Comparison of ENCODE assay signal across 8 cellular contexts in the genomic region with DNA sequence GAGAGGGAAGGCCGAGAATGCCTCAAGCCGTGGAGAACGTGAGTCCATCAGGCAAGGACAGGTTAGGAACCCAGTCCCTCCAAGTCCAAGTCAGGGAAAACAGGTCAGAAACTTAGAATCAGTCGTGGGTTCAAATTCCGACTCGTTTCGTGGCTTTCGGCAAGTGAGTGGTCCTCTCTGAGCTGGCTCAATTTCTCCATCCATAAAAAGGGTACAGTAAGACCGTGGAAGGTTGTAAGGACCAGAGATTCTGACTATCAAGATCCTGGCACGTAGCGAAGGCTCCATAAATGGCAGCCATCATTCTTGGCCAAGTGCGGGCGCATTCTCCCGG. TPM values are rescaled to one million over a fixed set of nuclear protein-coding genes. Genes with fewer than 3 reads are reported as not detected.
A peak's percentile ranks its signal among the peaks of the same experiment; 100 is the strongest.
DNase-seq lines count a peak whose midpoint lies in the region; ATAC-seq and TF ChIP-seq lines count a peak whose summit lies in the region.

No MANE protein-coding gene starts in this region.

- no peaks in the 10 kb centered on the region for H3K4me1 ChIP-seq in RWPE2 (ENCODE audit: insufficient read depth, poor library complexity, severe bottlenecking)
- H3K4me1 ChIP-seq in esophagus squamous epithelium = peaks cover 6 to 26% (median 19%) of the 10 kb centered on the region in 3 donors
- H3K4me1 ChIP-seq in psoas muscle = peaks cover 14% of the 10 kb centered on the region

- DNase-seq in GM10266 (ENCODE audit: extremely low spot score) (peak; percentile 23), RWPE2 (ENCODE audit: low spot score) (no peak), esophagus squamous epithelium (lab: John Stamatoyannopoulos, UW) (no peak), psoas muscle (no peak), SKM-1 treated with dmso at 0.1 percent for 144 hours (lab: John Stamatoyannopoulos, UW; ENCODE audit: unreplicated experiment) (no peak), NCI-H2227 treated with DMSO at 0.1 percent for 48 hours (lab: John Stamatoyannopoulos, UW) (no peak)
- no peak for DNase-seq in effector CD4-positive, alpha-beta T cell

- H3K4me3 ChIP-seq in RWPE2 (ENCODE audit: severe bottlenecking) = peak overlapping the region; percentile 49
- H3K4me3 ChIP-seq in esophagus squamous epithelium = peak overlapping the region; percentile 41 to 66 (median 61)
- peak overlapping the region; percentile 74 for H3K4me3 ChIP-seq in psoas muscle

- no peak for TF ChIP-seq CTCF in GM10266 (IDR thresholded peaks at IDR 0.05; ENCODE audit: control insufficient read depth, insufficient read depth, low read depth, missing control alignments)
- TF ChIP-seq CTCF in RWPE2 (IDR thresholded peaks at IDR 0.05; ENCODE audit: poor library complexity, severe bottlenecking) = no peak
- TF ChIP-seq CTCF in esophagus squamous epithelium (IDR thresholded peaks at IDR 0.05) = no peak
- TF ChIP-seq CTCF in psoas muscle (IDR thresholded peaks at IDR 0.05) = no peak

- no peak for ATAC-seq in RWPE2 (ENCODE audit: low read depth)
- ATAC-seq in psoas muscle = no peak
- no peak for ATAC-seq in HG03342 (IDR thresholded peaks at IDR 0.05; ENCODE audit: unreplicated experiment)

- no peak overlapping the region for H3K27ac ChIP-seq in RWPE2 (ENCODE audit: poor library complexity, severe bottlenecking)
- no peak overlapping the region for H3K27ac ChIP-seq in esophagus squamous epithelium
- H3K27ac ChIP-seq in psoas muscle = no peak overlapping the region

- H3K36me3 ChIP-seq in RWPE2 (ENCODE audit: low read depth) (no peaks in the 10 kb centered on the region), esophagus squamous epithelium (no peaks in the 10 kb centered on the region), psoas muscle (ENCODE audit: insufficient read depth in 1 of 2, low read depth in 1 of 2) (no peaks in the 10 kb centered on the region)

- H3K9me3 ChIP-seq in RWPE2 (ENCODE audit: severe bottlenecking) (no peaks in the 10 kb centered on the region), esophagus squamous epithelium (no peaks in the 10 kb centered on the region), psoas muscle (no peaks in the 10 kb centered on the region)

- intact Hi-C loops in esophagus squamous epithelium (cut with DNase I) (no loop called here), psoas muscle (cut with DNase I) (no loop called here)

- peaks cover 7% of the 10 kb centered on the region for H3K27me3 ChIP-seq in RWPE2 (ENCODE audit: insufficient read depth, poor library complexity, severe bottlenecking)
- H3K27me3 ChIP-seq in esophagus squamous epithelium = peaks cover 0 to 81% (median 2%) of the 10 kb centered on the region in 4 donors
- peaks cover 0 to 53% (median 2%) of the 10 kb centered on the region in 3 donors for H3K27me3 ChIP-seq in psoas muscle (ENCODE audit: insufficient read depth in 3 of 3, low read length in 2 of 3)

- no peak for TF ChIP-seq POLR2A in esophagus squamous epithelium (IDR thresholded peaks at IDR 0.05)

- 64 to 71% methylated on average over 6 to 9 of the region's 14 CpGs for WGBS in esophagus squamous epithelium, 2 donors
- 34 to 40% (median 36%) methylated on average over 14 of the region's 14 CpGs for WGBS in psoas muscle, 3 donors

RNA-seq across cellular contexts. Expression of a gene that starts 0.6 kb away (rescaled TPM):
- total RNA-seq in esophagus squamous epithelium (1 to 10 TPM in 1 of 4 donors, under 1 TPM in 3; 0.08 to 1.5 (median 0.19) TPM), psoas muscle (1 to 10 TPM in 2 of 4 donors, under 1 TPM in 2; 0.17 to 2.6 (median 1.1) TPM)
- polyA plus RNA-seq in psoas muscle = under 1 TPM; 0.01 to 0.03 (median 0.01) TPM
